ENCODE assay signal across 8 cellular contexts in the genomic region with DNA sequence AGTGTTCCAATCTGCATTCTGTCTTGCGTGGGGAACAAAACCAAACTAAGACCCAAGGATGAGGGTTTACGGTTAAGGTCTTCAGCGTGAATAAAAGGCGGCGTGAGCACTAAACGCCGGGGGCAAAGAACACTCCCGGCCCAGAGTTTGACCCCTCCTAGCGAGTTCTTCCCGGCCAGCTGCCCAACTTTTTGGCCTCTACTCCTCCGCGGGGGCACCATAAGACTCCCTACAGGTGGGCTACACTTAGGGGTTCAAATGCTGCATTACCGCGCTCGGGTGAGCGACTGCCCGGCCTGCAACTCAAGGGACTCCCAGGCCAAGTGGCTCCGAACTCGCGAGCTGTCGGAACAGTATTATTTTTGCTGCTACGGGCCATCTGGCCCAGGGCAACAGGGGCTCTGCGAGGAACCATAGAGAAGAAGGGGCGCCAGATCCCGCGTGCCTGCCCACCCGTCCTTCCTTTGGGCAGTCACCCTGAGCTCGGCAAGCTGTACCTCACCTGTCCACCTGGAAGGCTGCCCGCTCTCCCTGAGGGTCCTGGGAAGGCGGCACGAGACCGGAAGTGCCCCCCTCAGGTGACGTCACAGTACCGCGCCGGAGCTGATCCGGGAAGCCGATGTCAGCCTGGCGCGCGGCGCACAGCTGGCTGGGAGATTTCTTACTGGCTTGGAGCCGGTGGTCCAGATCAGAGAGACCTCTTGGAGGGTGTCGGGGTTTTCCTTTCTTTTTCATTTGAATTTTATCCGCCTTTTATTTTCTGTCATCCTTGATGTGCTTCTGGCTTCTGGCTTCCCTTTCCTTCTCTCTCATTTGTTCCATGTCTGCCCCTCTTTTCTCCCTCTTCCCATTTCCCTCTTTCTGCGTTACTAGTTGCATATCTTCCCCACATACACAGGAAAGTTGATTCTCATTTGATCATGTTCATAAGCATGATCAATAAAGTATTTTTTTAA. TPM values are rescaled to one million over a fixed set of nuclear protein-coding genes. Genes with fewer than 3 reads are reported as not detected.
DNase-seq lines count a peak whose midpoint lies in the region; ATAC-seq and TF ChIP-seq lines count a peak whose summit lies in the region.

LDAH (minus strand) TSS at position 567 of the 956 bp plus-strand sequence. CDS start 21,638 bp downstream, outside the sequence.

- DNase-seq in BJ (ENCODE audit: low read depth) = no peak
- DNase-seq in GM19240 (ENCODE audit: insufficient read length, low spot score) = peak; percentile 63
- DNase-seq in NCI-H524 treated with DMSO at 0.1 percent for 48 hours (lab: John Stamatoyannopoulos, UW) = peak; percentile 56
- peak; percentile 87 for DNase-seq in activated CD4-positive, alpha-beta T cell treated with anti-CD3 and anti-CD28 coated beads, Interleukin-2, amount 10 ng/mL, durations not matched to agents 7 days and 5 days
- DNase-seq in cortex of kidney (lab: John Stamatoyannopoulos, UW) = peak; percentile 55
- DNase-seq in left kidney (ENCODE audit: low read depth, low spot score) = peak; percentile 98
- DNase-seq in stimulated activated CD4-positive, alpha-beta T cell treated with anti-CD3 and anti-CD28 coated beads, Interleukin-1b, Interleukin-23, amount 100 ng/mL, for 48 hours = peak; percentile 83

- H3K27me3 ChIP-seq in BJ (ENCODE audit: control insufficient read depth, insufficient read depth, low read length) = no peaks in the 10 kb centered on the region; the same call in 1 of the 2 replicates

- H3K4me3 ChIP-seq in BJ (ENCODE audit: low read depth, low read length) = peak within 1 kb of the TSS; percentile 88

- CTCF ChIA-PET in BJ (lab: Yijun Ruan, JAX) = interaction anchor here (1.0 to 2.2 kb wide), 4 partner anchors 41 to 162 kb away, joined by 3 to 9 read pairs (median 4); no protein-coding TSS in a partner anchor
- CTCF ChIA-PET in activated CD4-positive, alpha-beta T cell treated with anti-CD3 and anti-CD28 coated beads, Interleukin-2, amount 10 ng/mL, durations not matched to agents 7 days and 5 days (lab: Charles Lee) = interaction anchor here (0.7 to 2.0 kb wide), 7 partner anchors 10 to 171 kb away, joined by 3 to 6 read pairs (median 4); partner anchors contain the start of gene HS1BP3

- peak within 1 kb of the TSS; percentile 95 for H3K4me3 Mint-ChIP-seq in activated CD4-positive, alpha-beta T cell treated with anti-CD3 and anti-CD28 coated beads, Interleukin-2, amount 10 ng/mL, durations not matched to agents 7 days and 5 days

- H3K4me1 Mint-ChIP-seq in activated CD4-positive, alpha-beta T cell treated with anti-CD3 and anti-CD28 coated beads, Interleukin-2, amount 10 ng/mL, durations not matched to agents 7 days and 5 days = peaks cover 27% of the 10 kb centered on the region

- H3K27me3 Mint-ChIP-seq in activated CD4-positive, alpha-beta T cell treated with anti-CD3 and anti-CD28 coated beads, Interleukin-2, amount 10 ng/mL, durations not matched to agents 7 days and 5 days = peaks cover 7% of the 10 kb centered on the region

- peaks cover 7% of the 10 kb centered on the region for H3K36me3 Mint-ChIP-seq in activated CD4-positive, alpha-beta T cell treated with anti-CD3 and anti-CD28 coated beads, Interleukin-2, amount 10 ng/mL, durations not matched to agents 7 days and 5 days (ENCODE audit: low read depth)

- H3K9me3 Mint-ChIP-seq in activated CD4-positive, alpha-beta T cell treated with anti-CD3 and anti-CD28 coated beads, Interleukin-2, amount 10 ng/mL, durations not matched to agents 7 days and 5 days = peaks cover 2% of the 10 kb centered on the region

- POLR2A ChIA-PET in BJ (lab: Charles Lee) = no interaction called here
- POLR2A ChIA-PET in activated CD4-positive, alpha-beta T cell treated with anti-CD3 and anti-CD28 coated beads, Interleukin-2, amount 10 ng/mL, durations not matched to agents 7 days and 5 days (lab: Charles Lee) = no interaction called here

- no peak for TF ChIP-seq CTCF in BJ (IDR thresholded peaks at IDR 0.05; ENCODE audit: insufficient read depth, low read depth, low read length)

- no peaks in the 10 kb centered on the region for H3K36me3 ChIP-seq in BJ (ENCODE audit: control insufficient read depth, insufficient read depth, low read length)

- peak; percentile 96 for ATAC-seq in HG03457 (IDR thresholded peaks at IDR 0.05; ENCODE audit: unreplicated experiment)

- peak within 1 kb of the TSS; percentile 99 for H3K27ac Mint-ChIP-seq in activated CD4-positive, alpha-beta T cell treated with anti-CD3 and anti-CD28 coated beads, Interleukin-2, amount 10 ng/mL, durations not matched to agents 7 days and 5 days

RNA-seq across cellular contexts. Expression of gene LDAH, which starts in this region (rescaled TPM):
- 10.0 and 19.3 TPM in 2 replicates for polyA plus RNA-seq in BJ (2011; rRNA removed)
- polyA minus RNA-seq in BJ (2011; rRNA and poly(A)+ RNA removed) = 13.5 and 18.0 TPM in 2 replicates
- total RNA-seq in activated CD4-positive, alpha-beta T cell treated with anti-CD3 and anti-CD28 coated beads, Interleukin-2, amount 10 ng/mL, durations not matched to agents 7 days and 5 days = 10 to 100 TPM; 28.7 to 37.0 TPM
